ENCODE assay signal across 28 cellular contexts in genomic region chr12:109120557-109120956, GRCh38. TPM values are rescaled to one million over a fixed set of nuclear protein-coding genes. Genes with fewer than 3 reads are reported as not detected.
A peak's percentile ranks its signal among the peaks of the same experiment; 100 is the strongest.
DNase-seq lines count a peak whose midpoint lies in the region; ATAC-seq and TF ChIP-seq lines count a peak whose summit lies in the region.
"Had no signal": no experiment of that assay in that cellular context is flagged by ENCODE, and none has a peak within 500 bp of the region (broad histone marks: within the 10 kb centered on the region; RNA-seq: fewer than 3 reads in every experiment).

No MANE protein-coding gene starts in this region.

- H3K27ac Mint-ChIP-seq in progenitor cell of endocrine pancreas: peak overlapping the region; percentile 12
- H3K27ac Mint-ChIP-seq: IgD-negative memory B cell had no signal

- WGBS in stomach, 5 donors: 25 to 71% (median 40%) methylated on average over 4 of the region's 4 CpGs
- 75 to 91% methylated on average over 4 of the region's 4 CpGs for WGBS in aorta, 2 donors

- no peak for TF ChIP-seq CTCF in cardiac muscle cell (IDR thresholded peaks at IDR 0.05; ENCODE audit: low read depth, low read length)
- no peak for TF ChIP-seq CTCF in OCI-LY7 (conservative IDR thresholded peaks at IDR 0.05; ENCODE audit: low read length)
- no peak for TF ChIP-seq CTCF in progenitor cell of endocrine pancreas (IDR thresholded peaks at IDR 0.05; ENCODE audit: unreplicated experiment)
- no peak for TF ChIP-seq CTCF in stomach (IDR thresholded peaks at IDR 0.05)
- TF ChIP-seq CTCF in breast epithelium (IDR thresholded peaks at IDR 0.05): no peak

- TF ChIP-seq EP300 in stomach (IDR thresholded peaks at IDR 0.05): no peak

- CTCF ChIA-PET in OCI-LY7 (lab: Charles Lee; ENCODE audit: unreplicated experiment): no interaction called here

- H3K27ac ChIP-seq in cardiac muscle cell (peak overlapping the region; percentile 97), OCI-LY7 (ENCODE audit: low read depth, low read length, poor library complexity, severe bottlenecking) (no peak overlapping the region), stomach (peak overlapping the region in 3 of 5 donors; percentile 92 to 93 (median 93)), aorta (ENCODE audit: low read depth in 1 of 2, low read length in 2 of 2) (no peak overlapping the region), breast epithelium (no peak overlapping the region)
- H3K27ac ChIP-seq: 22Rv1, KMS-11, PC-9 had no signal

- peaks cover 1% of the 10 kb centered on the region for H3K36me3 Mint-ChIP-seq in progenitor cell of endocrine pancreas (ENCODE audit: insufficient read depth)

- no peaks in the 10 kb centered on the region for H3K79me2 ChIP-seq in OCI-LY7 (ENCODE audit: insufficient read depth, low read depth, low read length)

- H3K4me3 ChIP-seq in cardiac muscle cell: no peak overlapping the region
- no peak overlapping the region for H3K4me3 ChIP-seq in OCI-LY7 (ENCODE audit: low read depth, low read length, poor library complexity, severe bottlenecking)
- no peak overlapping the region for H3K4me3 ChIP-seq in stomach
- H3K4me3 ChIP-seq in aorta (ENCODE audit: low read length in 2 of 2): no peak overlapping the region
- no peak overlapping the region for H3K4me3 ChIP-seq in breast epithelium
- H3K4me3 ChIP-seq: GM12878, HAP-1, PC-9 had no signal

- H3K9me3 ChIP-seq in cardiac muscle cell (ENCODE audit: low read depth) (no peaks in the 10 kb centered on the region), OCI-LY7 (ENCODE audit: low read length) (no peaks in the 10 kb centered on the region), stomach (no peaks in the 10 kb centered on the region), aorta (ENCODE audit: control insufficient read depth, low read length) (no peaks in the 10 kb centered on the region), breast epithelium (no peaks in the 10 kb centered on the region)
- H3K9me3 ChIP-seq: BE2C, HAP-1 had no signal

- H3K27me3 ChIP-seq in cardiac muscle cell (no peaks in the 10 kb centered on the region), stomach (no peaks in the 10 kb centered on the region), aorta (ENCODE audit: control insufficient read depth in 1 of 2, insufficient read depth in 2 of 2, low read length in 1 of 2) (no peaks in the 10 kb centered on the region), breast epithelium (no peaks in the 10 kb centered on the region)
- H3K27me3 ChIP-seq: BE2C had no signal

- H3K9me3 Mint-ChIP-seq in progenitor cell of endocrine pancreas (ENCODE audit: low read depth): no peaks in the 10 kb centered on the region
- H3K9me3 Mint-ChIP-seq: CD14-positive monocyte; CD8-positive, alpha-beta memory T cell; IgD-negative memory B cell had no signal

- H3K36me3 ChIP-seq in cardiac muscle cell (no peaks in the 10 kb centered on the region), OCI-LY7 (ENCODE audit: insufficient read depth, low read length) (no peaks in the 10 kb centered on the region), stomach (no peaks in the 10 kb centered on the region), aorta (ENCODE audit: control insufficient read depth in 1 of 2, insufficient read depth in 2 of 2, low read length in 1 of 2) (no peaks in the 10 kb centered on the region), breast epithelium (no peaks in the 10 kb centered on the region)
- H3K36me3 ChIP-seq: BE2C, HAP-1 had no signal

- no peak overlapping the region for H2AFZ ChIP-seq in OCI-LY7 (ENCODE audit: low read length)
- H2AFZ ChIP-seq: PC-9 had no signal

- H3K27me3 Mint-ChIP-seq in progenitor cell of endocrine pancreas: no peaks in the 10 kb centered on the region

- peaks cover 17% of the 10 kb centered on the region for H3K4me1 Mint-ChIP-seq in progenitor cell of endocrine pancreas (ENCODE audit: low read depth)
- H3K4me1 Mint-ChIP-seq: IgD-negative memory B cell had no signal

- H4K20me1 ChIP-seq in OCI-LY7 (ENCODE audit: insufficient read depth, low read length): no peaks in the 10 kb centered on the region

- intact Hi-C loops in Right ventricle myocardium inferior (cut with DNase I): no loop called here
- intact Hi-C loops in OCI-LY7 (cut with micrococcal nuclease; ENCODE audit: unreplicated experiment): no loop called here
- intact Hi-C loops in stomach (cut with DNase I; ENCODE audit: low total_unique reads): no loop called here
- intact Hi-C loops in aorta (cut with DNase I): no loop called here
- intact Hi-C loops in breast epithelium (cut with DNase I; ENCODE audit: low total_unique reads): no loop called here

- no TSS peak for BruUV-seq in OCI-LY7 (replicated peaks; lab: Mats Ljungman, UMichigan)

- H3K4me2 ChIP-seq in OCI-LY7 (ENCODE audit: low read length): no peak overlapping the region
- H3K4me2 ChIP-seq: KMS-11, PC-9 had no signal

- H3K4me1 ChIP-seq in cardiac muscle cell (ENCODE audit: low read depth) (peaks cover 50% of the 10 kb centered on the region), OCI-LY7 (ENCODE audit: insufficient read depth, low read length, poor library complexity, severe bottlenecking) (peaks cover 49% of the 10 kb centered on the region), stomach (peaks cover 40 to 60% (median 48%) of the 10 kb centered on the region in 4 donors), aorta (ENCODE audit: control insufficient read depth in 1 of 2, insufficient read depth in 2 of 2, low read length in 2 of 2) (no peaks in the 10 kb centered on the region), breast epithelium (no peaks in the 10 kb centered on the region)
- H3K4me1 ChIP-seq: BE2C, HAP-1 had no signal

- TF ChIP-seq POLR2A in stomach (IDR thresholded peaks at IDR 0.05) (no peak), breast epithelium (IDR thresholded peaks at IDR 0.05) (no peak)

- H3K9me2 ChIP-seq in OCI-LY7 (ENCODE audit: insufficient read depth, low read length): no peaks in the 10 kb centered on the region

- POLR2A ChIA-PET in OCI-LY7 (lab: Charles Lee): no interaction called here

- H3K4me3 Mint-ChIP-seq in progenitor cell of endocrine pancreas (ENCODE audit: low read depth): no peak overlapping the region
- H3K4me3 Mint-ChIP-seq: CD14-positive monocyte; CD8-positive, alpha-beta memory T cell; IgD-negative memory B cell had no signal

- no peak for ATAC-seq in Right ventricle myocardium inferior
- ATAC-seq in aorta (ENCODE audit: low FRiP score): no peak
- ATAC-seq: GM12878 had no signal

- DNase-seq in cardiac muscle cell (ENCODE audit: low read depth in 1 of 2, low spot score in 1 of 2) (no peak), Right ventricle myocardium inferior (ENCODE audit: missing footprints) (no peak), OCI-LY7 (ENCODE audit: low spot score) (peak; percentile 30), progenitor cell of endocrine pancreas (ENCODE audit: low spot score, unreplicated experiment) (no peak), stomach (no peak), aorta (no peak), breast epithelium (ENCODE audit: low spot score in 2 of 2) (no peak)
- DNase-seq: BE2C; CD8-positive, alpha-beta memory T cell; DMS 273 treated with DMSO at 0.1 percent for 48 hours; DMS79; EL; GDM1; GOT3; MM.1S; NCI-H2029; NCI-H446 treated with DMSO at 0.1 percent for 48 hours; NCI-H526; NCI-H82; NK-92 treated with Interleukin-12 subunit alpha and Interleukin-12 subunit beta, amount 100 ng/mL, for 24 hours; PC-9; SHP77 had no signal

RNA-seq across cellular contexts. Expression of gene ACACB, which starts 4.2 kb away (rescaled TPM):
- 52.3 and 78.0 TPM in 2 replicates for total RNA-seq in cardiac muscle cell
- polyA plus RNA-seq in cardiac muscle cell: 27.8 and 28.9 TPM in 2 replicates
- total RNA-seq in Right ventricle myocardium inferior: 150 TPM
- 19.7 and 25.6 TPM in 2 replicates for total RNA-seq in OCI-LY7 (2014; rRNA removed; shearing (Covaris generic))
- total RNA-seq in OCI-LY7 (2022): 45.1 and 46.2 TPM in 2 replicates
- 38.1 and 47.3 TPM in 2 replicates for total RNA-seq in progenitor cell of endocrine pancreas
- total RNA-seq in stomach: 1,000 to 10,000 TPM in 1 of 5 donors, 100 to 1,000 TPM in 1, 10 to 100 TPM in 3; 47.2 to 2,520 (median 84.1) TPM
- polyA plus RNA-seq in stomach: 10 to 100 TPM in 2 of 3 donors, 1 to 10 TPM in 1; 6.1 to 15.0 (median 11.9) TPM
- 10 to 100 TPM; 46.8 to 70.3 TPM for total RNA-seq in aorta
- 10 to 100 TPM in 1 of 2 donors, 1 to 10 TPM in 1; 8.4 to 13.4 TPM for polyA plus RNA-seq in aorta
- total RNA-seq in breast epithelium: 100 to 1,000 TPM; 223 to 957 (median 301) TPM

RNA-seq across cellular contexts. Expression of gene UNG, which starts 23.2 kb away (rescaled TPM):
- total RNA-seq in cardiac muscle cell (133 and 159 TPM in 2 replicates), Right ventricle myocardium inferior (26.9 TPM), OCI-LY7 (2022) (84.1 and 85.0 TPM in 2 replicates), progenitor cell of endocrine pancreas (81.5 and 84.1 TPM in 2 replicates), stomach (10 to 100 TPM; 13.8 to 27.2 (median 16.9) TPM), aorta (10 to 100 TPM in 1 of 2 donors, 1 to 10 TPM in 1; 9.1 to 17.6 TPM), breast epithelium (10 to 100 TPM; 23.2 to 28.7 (median 23.9) TPM)
- polyA plus RNA-seq in cardiac muscle cell (78.5 and 85.7 TPM in 2 replicates), stomach (10 to 100 TPM; 18.4 to 20.6 (median 18.8) TPM), aorta (1 to 10 TPM; 7.4 to 8.5 TPM)
- 50.7 and 60.6 TPM in 2 replicates for total RNA-seq in OCI-LY7 (2014; rRNA removed; shearing (Covaris generic))

RNA-seq across cellular contexts. Expression of gene ALKBH2, which starts 27.3 kb away (rescaled TPM):
- total RNA-seq in cardiac muscle cell (21.9 and 46.6 TPM in 2 replicates), Right ventricle myocardium inferior (7.7 TPM), OCI-LY7 (2022) (90.5 and 111 TPM in 2 replicates), progenitor cell of endocrine pancreas (22.0 and 28.9 TPM in 2 replicates), stomach (10 to 100 TPM in 4 of 5 donors, not detected in 1; 12.3 to 28.1 (median 22.0) TPM), aorta (10 to 100 TPM; 11.0 to 12.6 TPM), breast epithelium (10 to 100 TPM; 18.9 to 27.2 (median 18.9) TPM)
- polyA plus RNA-seq in cardiac muscle cell (32.7 and 47.6 TPM in 2 replicates), stomach (10 to 100 TPM; 17.0 to 33.3 (median 22.3) TPM), aorta (10 to 100 TPM; 12.1 to 36.3 TPM)
- total RNA-seq in OCI-LY7 (2014; rRNA removed; shearing (Covaris generic)): 70.3 and 76.8 TPM in 2 replicates

Comparison
In these comparisons a context has a peak if more than half of its experiments do, and no peak if none do; other contexts are left out.
1. H3K27ac ChIP-seq: peak in cardiac muscle cell (single experiment) and stomach (3 of 5); none in OCI-LY7 (single experiment), aorta (0 of 2) and breast epithelium (0 of 2).